13 cellular contexts compared by ENCODE assay signal in the genomic region with DNA sequence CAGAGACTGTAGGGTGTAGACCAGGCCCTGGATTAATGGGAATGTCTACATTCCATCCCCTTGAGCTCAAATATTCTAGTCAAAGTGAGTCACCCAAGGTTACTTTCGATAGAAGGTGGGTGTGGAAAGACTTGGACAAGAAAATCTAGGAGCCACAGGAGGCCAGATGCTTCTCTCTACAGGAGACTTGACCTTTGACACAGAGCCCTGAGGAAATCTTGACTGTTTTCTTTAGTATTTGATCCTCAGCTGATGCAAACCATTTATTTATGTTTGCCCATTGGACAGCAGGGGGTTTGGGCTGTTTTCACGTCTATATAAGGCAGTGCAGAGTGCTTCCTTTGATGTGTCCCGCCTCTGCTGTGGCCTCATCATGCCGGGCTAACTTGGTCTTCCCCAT. TPM values are rescaled to one million over a fixed set of nuclear protein-coding genes. Genes with fewer than 3 reads are reported as not detected.
DNase-seq lines count a peak whose midpoint lies in the region; FAIRE-seq and TF ChIP-seq lines count a peak whose summit lies in the region.
"Had no signal": no experiment of that assay in that cellular context is flagged by ENCODE, and none has a peak within 500 bp of the region (broad histone marks: within the 10 kb centered on the region; RNA-seq: fewer than 3 reads in every experiment).

No MANE protein-coding gene starts in this region.

- TF ChIP-seq CTCF in HEK293 (tag by site-specific recombination; IDR thresholded peaks at IDR 0.05) (no peak), spleen (IDR thresholded peaks at IDR 0.05 in 8 of 11, conservative IDR thresholded peaks at IDR 0.05 in 3 of 11) (no peak)

- H3K36me3 ChIP-seq in HEK293 (ENCODE audit: control insufficient read depth in 2 of 2, insufficient read depth in 1 of 2, low read length in 2 of 2) = no peaks in the 10 kb centered on the region
- H3K36me3 ChIP-seq in small intestine (ENCODE audit: control insufficient read depth in 2 of 2, insufficient read depth in 2 of 2, low read length in 2 of 2) = no peaks in the 10 kb centered on the region
- H3K36me3 ChIP-seq in spleen = no peaks in the 10 kb centered on the region

- intact Hi-C loops in activated T-helper 1 cell treated with anti-CD3 and anti-CD28 coated beads, Interleukin-12 subunit alpha, Interleukin-12 subunit beta, Interleukin-2, Interleukin-4 antibody, amounts not matched to agents 30 ng/mL and 10 ng/mL and 1 ng/mL, durations not matched to agents 14 hours and 24 hours and 36 hours (cut with micrococcal nuclease) = no loop called here
- intact Hi-C loops in spleen (cut with DNase I; ENCODE audit: low total_unique reads) = no loop called here

- 67 to 80% (median 68%) methylated on average over 4 of the region's 4 CpGs for WGBS in small intestine, 3 donors
- 75 to 84% (median 84%) methylated on average over 4 of the region's 4 CpGs for WGBS in spleen, 5 donors

- H3K27me3 Mint-ChIP-seq in activated T-helper 1 cell treated with anti-CD3 and anti-CD28 coated beads, Interleukin-12 subunit alpha, Interleukin-12 subunit beta, Interleukin-2, Interleukin-4 antibody, amounts not matched to agents 30 ng/mL and 10 ng/mL and 1 ng/mL, durations not matched to agents 14 hours and 24 hours and 36 hours (ENCODE audit: insufficient read depth) = no peaks in the 10 kb centered on the region
- H3K27me3 Mint-ChIP-seq: dendritic cell treated with granulocyte-macrophage colony-stimulating factor and Interleukin-4, amounts not matched to agents 40 ng/mL and 50 ng/mL, for 4 days had no signal

- no peak overlapping the region for H3K4me3 Mint-ChIP-seq in activated T-helper 1 cell treated with anti-CD3 and anti-CD28 coated beads, Interleukin-12 subunit alpha, Interleukin-12 subunit beta, Interleukin-2, Interleukin-4 antibody, amounts not matched to agents 30 ng/mL and 10 ng/mL and 1 ng/mL, durations not matched to agents 14 hours and 24 hours and 36 hours
- H3K4me3 Mint-ChIP-seq: dendritic cell treated with granulocyte-macrophage colony-stimulating factor and Interleukin-4, amounts not matched to agents 40 ng/mL and 50 ng/mL, for 4 days had no signal

- no peaks in the 10 kb centered on the region for H3K36me3 Mint-ChIP-seq in activated T-helper 1 cell treated with anti-CD3 and anti-CD28 coated beads, Interleukin-12 subunit alpha, Interleukin-12 subunit beta, Interleukin-2, Interleukin-4 antibody, amounts not matched to agents 30 ng/mL and 10 ng/mL and 1 ng/mL, durations not matched to agents 14 hours and 24 hours and 36 hours (ENCODE audit: low read depth)

- no peaks in the 10 kb centered on the region for H3K9me3 Mint-ChIP-seq in activated T-helper 1 cell treated with anti-CD3 and anti-CD28 coated beads, Interleukin-12 subunit alpha, Interleukin-12 subunit beta, Interleukin-2, Interleukin-4 antibody, amounts not matched to agents 30 ng/mL and 10 ng/mL and 1 ng/mL, durations not matched to agents 14 hours and 24 hours and 36 hours
- H3K9me3 Mint-ChIP-seq: dendritic cell treated with granulocyte-macrophage colony-stimulating factor and Interleukin-4, amounts not matched to agents 40 ng/mL and 50 ng/mL, for 4 days had no signal

- CTCF ChIA-PET in HEK293 (lab: Yijun Ruan, JAX) = interaction anchor here (0.6 to 2.9 kb wide), 9 partner anchors 9 to 1502 kb away, joined by 3 to 15 read pairs (median 3); partner anchors contain the start of gene CCT8

- no peak overlapping the region for H3K27ac Mint-ChIP-seq in activated T-helper 1 cell treated with anti-CD3 and anti-CD28 coated beads, Interleukin-12 subunit alpha, Interleukin-12 subunit beta, Interleukin-2, Interleukin-4 antibody, amounts not matched to agents 30 ng/mL and 10 ng/mL and 1 ng/mL, durations not matched to agents 14 hours and 24 hours and 36 hours
- H3K27ac Mint-ChIP-seq: dendritic cell treated with granulocyte-macrophage colony-stimulating factor and Interleukin-4, amounts not matched to agents 40 ng/mL and 50 ng/mL, for 4 days had no signal

- POLR2A ChIA-PET in HEK293 (lab: Yijun Ruan, JAX) = interaction anchor here (0.5 to 2.3 kb wide), 8 partner anchors 9 to 244 kb away, joined by 3 to 8 read pairs (median 4); partner anchors contain the start of gene LTN1

- DNase-seq in RPMI7951 (ENCODE audit: low read depth) (peak; percentile 75), fibroblast of peridontal ligament (ENCODE audit: extremely low read depth) (peak; percentile 66), skeletal muscle cell (ENCODE audit: low read depth) (peak; percentile 75), NCI-H1436 treated with DMSO at 0.1 percent for 48 hours (lab: John Stamatoyannopoulos, UW) (no peak), small intestine (no peak), spleen (no peak)
- no peak for DNase-seq in activated T-helper 1 cell treated with anti-CD3 and anti-CD28 coated beads, Interleukin-12 subunit alpha, Interleukin-12 subunit beta, Interleukin-2, Interleukin-4 antibody, amounts not matched to agents 30 ng/mL and 10 ng/mL and 1 ng/mL, durations not matched to agents 14 hours and 24 hours and 36 hours (ENCODE audit: low spot score)
- DNase-seq: activated CD4-positive, alpha-beta T cell treated with anti-CD3 and anti-CD28 coated beads for 48 hours; activated effector memory CD4-positive, alpha-beta T cell treated with anti-CD3 and anti-CD28 coated beads, Interleukin-2, amount 50 U/mL, for 16 hours; mucosa of descending colon had no signal

- no peaks in the 10 kb centered on the region for H3K4me1 Mint-ChIP-seq in activated T-helper 1 cell treated with anti-CD3 and anti-CD28 coated beads, Interleukin-12 subunit alpha, Interleukin-12 subunit beta, Interleukin-2, Interleukin-4 antibody, amounts not matched to agents 30 ng/mL and 10 ng/mL and 1 ng/mL, durations not matched to agents 14 hours and 24 hours and 36 hours (ENCODE audit: low read depth)

- H3K4me1 ChIP-seq in HEK293 (ENCODE audit: control insufficient read depth, insufficient read depth, low read length) = peaks cover 10% of the 10 kb centered on the region
- no peaks in the 10 kb centered on the region for H3K4me1 ChIP-seq in small intestine (ENCODE audit: control insufficient read depth in 2 of 2, insufficient read depth in 1 of 2, low read depth in 1 of 2, low read length in 1 of 2)
- H3K4me1 ChIP-seq in spleen = no peaks in the 10 kb centered on the region

- no peak overlapping the region for H3K4me3 ChIP-seq in HEK293 (ENCODE audit: low read depth, low read length)
- H3K4me3 ChIP-seq in skeletal muscle cell (ENCODE audit: low read depth, low read length) = no peak overlapping the region
- H3K4me3 ChIP-seq in small intestine (ENCODE audit: low read depth in 1 of 2, low read length in 2 of 2) = no peak overlapping the region
- no peak overlapping the region for H3K4me3 ChIP-seq in spleen
- H3K4me3 ChIP-seq: hepatocyte, mucosa of descending colon had no signal

- H3K9me3 ChIP-seq in HEK293 (ENCODE audit: control insufficient read depth, insufficient read depth, low read depth, low read length) (no peaks in the 10 kb centered on the region), small intestine (ENCODE audit: control insufficient read depth, low read depth) (no peaks in the 10 kb centered on the region), spleen (no peaks in the 10 kb centered on the region)
- H3K9me3 ChIP-seq: mucosa of descending colon had no signal

- TF ChIP-seq POLR2A in spleen (IDR thresholded peaks at IDR 0.05) = no peak

- no peaks in the 10 kb centered on the region for H3K27me3 ChIP-seq in small intestine (ENCODE audit: control insufficient read depth in 2 of 2, insufficient read depth in 2 of 2, low read length in 2 of 2)
- H3K27me3 ChIP-seq in spleen (replicated peaks in 1 of 7) = no peaks in the 10 kb centered on the region
- H3K27me3 ChIP-seq: hepatocyte had no signal

- H3K27ac ChIP-seq in HEK293 (ENCODE audit: extremely low read depth, low read depth, low read length) (no peak overlapping the region), small intestine (ENCODE audit: low read depth in 1 of 2, low read length in 1 of 2) (no peak overlapping the region), spleen (no peak overlapping the region)
- H3K27ac ChIP-seq: hepatocyte had no signal

- no peak for FAIRE-seq in small intestine (lab: Jason Lieb, UNC)

TF ChIP-seq in HEK293, 187 proteins besides CTCF, POLR2A, EP300 and RAD21 (continues in another document):
- TF ChIP-seq KLF10 (tag by site-specific recombination; IDR thresholded peaks at IDR 0.05) (peak; percentile 71), ZIC2 (tag by site-specific recombination; IDR thresholded peaks at IDR 0.05) (peak; percentile 86), ZNF548 (tag by site-specific recombination; IDR thresholded peaks at IDR 0.05) (no peak), ZNF747 (tag by site-specific recombination; IDR thresholded peaks at IDR 0.05) (no peak), ZBTB8A (tag by site-specific recombination; IDR thresholded peaks at IDR 0.05) (peak; percentile 55), ZNF561 (tag by site-specific recombination; IDR thresholded peaks at IDR 0.05; ENCODE audit: borderline replicate concordance) (peak; percentile 59; the same call in 1 of the 2 replicates), KLF1 (tag by site-specific recombination; IDR thresholded peaks at IDR 0.05) (no peak)
- TF ChIP-seq, protein P1, sequence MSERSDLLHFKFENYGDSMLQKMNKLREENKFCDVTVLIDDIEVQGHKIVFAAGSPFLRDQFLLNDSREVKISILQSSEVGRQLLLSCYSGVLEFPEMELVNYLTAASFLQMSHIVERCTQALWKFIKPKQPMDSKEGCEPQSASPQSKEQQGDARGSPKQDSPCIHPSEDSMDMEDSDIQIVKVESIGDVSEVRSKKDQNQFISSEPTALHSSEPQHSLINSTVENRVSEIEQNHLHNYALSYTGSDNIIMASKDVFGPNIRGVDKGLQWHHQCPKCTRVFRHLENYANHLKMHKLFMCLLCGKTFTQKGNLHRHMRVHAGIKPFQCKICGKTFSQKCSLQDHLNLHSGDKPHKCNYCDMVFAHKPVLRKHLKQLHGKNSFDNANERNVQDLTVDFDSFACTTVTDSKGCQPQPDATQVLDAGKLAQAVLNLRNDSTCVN (tag by site-specific recombination; optimal IDR thresholded peaks at IDR 0.05) = no peak

RNA-seq across cellular contexts. Expression of gene MAP3K7CL, which starts 15.7 kb away (rescaled TPM):
- 10.0 and 14.8 TPM in 2 replicates for total RNA-seq in RPMI7951 (2014; rRNA removed; shearing (Covaris generic))
- polyA plus RNA-seq in small intestine (1 to 10 TPM; 3.0 to 3.8 (median 3.4) TPM), spleen (10 to 100 TPM in 2 of 3 donors, 1 to 10 TPM in 1; 6.9 to 13.3 (median 10.5) TPM)
- 3.8 and 4.2 TPM in 2 replicates for total RNA-seq in activated T-helper 1 cell treated with anti-CD3 and anti-CD28 coated beads, Interleukin-12 subunit alpha, Interleukin-12 subunit beta, Interleukin-2, Interleukin-4 antibody, amounts not matched to agents 30 ng/mL and 10 ng/mL and 1 ng/mL, durations not matched to agents 14 hours and 24 hours and 36 hours
- total RNA-seq in spleen = 10 to 100 TPM in 5 of 7 donors, 1 to 10 TPM in 2; 7.1 to 24.3 (median 13.9) TPM
- total RNA-seq: hepatocyte had no signal

RNA-seq across cellular contexts. Expression of gene CCT8, which starts 41.3 kb away (rescaled TPM):
- total RNA-seq in RPMI7951 (2014; rRNA removed; shearing (Covaris generic)) = 265 and 342 TPM in 2 replicates
- polyA plus RNA-seq in small intestine (100 to 1,000 TPM in 1 of 3 donors, 10 to 100 TPM in 2; 89.2 to 142 (median 93.9) TPM), spleen (100 to 1,000 TPM in 2 of 3 donors, 10 to 100 TPM in 1; 98.4 to 120 (median 108) TPM)
- 394 and 400 TPM in 2 replicates for total RNA-seq in activated T-helper 1 cell treated with anti-CD3 and anti-CD28 coated beads, Interleukin-12 subunit alpha, Interleukin-12 subunit beta, Interleukin-2, Interleukin-4 antibody, amounts not matched to agents 30 ng/mL and 10 ng/mL and 1 ng/mL, durations not matched to agents 14 hours and 24 hours and 36 hours
- 100 to 1,000 TPM in 5 of 7 donors, 10 to 100 TPM in 2; 92.3 to 137 (median 115) TPM for total RNA-seq in spleen

Comparison
In these comparisons a context has a peak if more than half of its experiments do, and no peak if none do; other contexts are left out.
1. DNase-seq: peak in RPMI7951 (single experiment), fibroblast of peridontal ligament (single experiment) and skeletal muscle cell (single experiment); none in NCI-H1436 treated with DMSO at 0.1 percent for 48 hours (single experiment), small intestine (single experiment), activated T-helper 1 cell treated with anti-CD3 and anti-CD28 coated beads, Interleukin-12 subunit alpha, Interleukin-12 subunit beta, Interleukin-2, Interleukin-4 antibody, amounts not matched to agents 30 ng/mL and 10 ng/mL and 1 ng/mL, durations not matched to agents 14 hours and 24 hours and 36 hours (single experiment) and spleen (single experiment).